Comparison of ENCODE assay signal across 9 cellular contexts in genomic region chr4:145545538-145546224, GRCh38.
DNase-seq lines count a peak whose midpoint lies in the region; ATAC-seq and TF ChIP-seq lines count a peak whose summit lies in the region.
"Had no signal": no experiment of that assay in that cellular context is flagged by ENCODE, and none has a peak within 500 bp of the region (broad histone marks: within the 10 kb centered on the region; RNA-seq: fewer than 3 reads in every experiment).

No MANE protein-coding gene starts in this region.

- H3K9me3 ChIP-seq in AG04450 (ENCODE audit: control insufficient read depth, insufficient read depth, low read length) (no peaks in the 10 kb centered on the region), lower lobe of right lung (no peaks in the 10 kb centered on the region)

- H3K27ac ChIP-seq in AG04450 (ENCODE audit: low read depth, low read length) (no peak overlapping the region), lower lobe of right lung (no peak overlapping the region), substantia nigra (ENCODE audit: low read depth, low read length, poor library complexity, severe bottlenecking) (no peak overlapping the region)

- intact Hi-C loops in MCF 10A (cut with micrococcal nuclease): no loop called here
- intact Hi-C loops in lower lobe of right lung (cut with DNase I): no loop called here

- POLR2A ChIA-PET in AG04450 (lab: Yijun Ruan, JAX) (interaction anchor here (0.7 to 1.9 kb wide), 4 partner anchors 10 to 783 kb away, joined by 3 to 10 read pairs (median 4); no protein-coding TSS in a partner anchor), MCF 10A (lab: Yijun Ruan, JAX) (interaction anchor here (0.6 to 3.3 kb wide), 22 partner anchors 12 to 506 kb away, joined by 3 to 49 read pairs (median 4); partner anchors contain the start of genes ABCE1, ANAPC10, MMAA and SMAD1)

- H3K9me3 Mint-ChIP-seq in MCF 10A (ENCODE audit: unreplicated experiment): no peaks in the 10 kb centered on the region

- H3K36me3 Mint-ChIP-seq in MCF 10A (ENCODE audit: insufficient read depth, unreplicated experiment): peaks cover 31% of the 10 kb centered on the region

- ATAC-seq in HG03432 (IDR thresholded peaks at IDR 0.05; ENCODE audit: unreplicated experiment): peak; percentile 63
- peak; percentile 55 to 83 for ATAC-seq in lower lobe of right lung
- no peak for ATAC-seq in HG02938 (IDR thresholded peaks at IDR 0.05; ENCODE audit: unreplicated experiment)
- no peak for ATAC-seq in GM21825 (IDR thresholded peaks at IDR 0.05; ENCODE audit: unreplicated experiment)

- DNase-seq in AG04450 (ENCODE audit: low read depth, low spot score): peak; percentile 95
- DNase-seq in MCF 10A (ENCODE audit: unreplicated experiment): peak; percentile 95
- no peak for DNase-seq in lower lobe of right lung
- no peak for DNase-seq in NCI-H1092 treated with DMSO at 0.1 percent for 48 hours (lab: John Stamatoyannopoulos, UW)
- no peak for DNase-seq in substantia nigra (lab: John Stamatoyannopoulos, UW)
- DNase-seq: activated CD4-positive, CD25-positive, alpha-beta regulatory T cell treated with anti-CD3 and anti-CD28 coated beads, Interleukin-2, amount 50 U/mL, for 72 hours had no signal

- no peaks in the 10 kb centered on the region for H3K27me3 Mint-ChIP-seq in MCF 10A (ENCODE audit: insufficient read depth, unreplicated experiment)

- peaks cover 10% of the 10 kb centered on the region for H3K36me3 ChIP-seq in lower lobe of right lung

- peak overlapping the region; percentile 70 for H3K4me3 Mint-ChIP-seq in MCF 10A (ENCODE audit: unreplicated experiment)

- peaks cover 11% of the 10 kb centered on the region for H3K4me1 ChIP-seq in lower lobe of right lung

- no TSS peak for BruUV-seq in MCF 10A (replicated peaks; lab: Mats Ljungman, UMichigan)

- TF ChIP-seq CTCF in AG04450 (IDR thresholded peaks at IDR 0.05; ENCODE audit: low read depth, low read length) (no peak), MCF 10A (IDR thresholded peaks at IDR 0.05; ENCODE audit: unreplicated experiment) (no peak), lower lobe of right lung (IDR thresholded peaks at IDR 0.05) (no peak)

- CTCF ChIA-PET in AG04450 (lab: Charles Lee): interaction anchor here (4.3 kb wide), 1 partner anchor 12 kb away, joined by 28 read pairs; no protein-coding TSS in a partner anchor
- CTCF ChIA-PET in MCF 10A (lab: Yijun Ruan, JAX): interaction anchor here (0.6 to 2.1 kb wide), 5 partner anchors 9 to 210 kb away, joined by 3 to 15 read pairs (median 5); partner anchors contain the start of gene SMAD1

- H3K27me3 ChIP-seq in AG04450 (ENCODE audit: control insufficient read depth, insufficient read depth, low read length): no peaks in the 10 kb centered on the region
- H3K27me3 ChIP-seq in lower lobe of right lung (ENCODE audit: low read depth): no peaks in the 10 kb centered on the region

- no peak overlapping the region for H3K4me3 ChIP-seq in AG04450 (ENCODE audit: low read depth, low read length)
- no peak overlapping the region for H3K4me3 ChIP-seq in lower lobe of right lung

- H3K4me1 Mint-ChIP-seq in MCF 10A (ENCODE audit: insufficient read depth, unreplicated experiment): peaks cover 31% of the 10 kb centered on the region

- peak overlapping the region; percentile 87 for H3K27ac Mint-ChIP-seq in MCF 10A (ENCODE audit: low read depth, unreplicated experiment)

Comparison
In these comparisons a context has a peak if more than half of its experiments do, and no peak if none do; other contexts are left out.
1. DNase-seq: peak in AG04450 (single experiment) and MCF 10A (single experiment); none in lower lobe of right lung (single experiment), NCI-H1092 treated with DMSO at 0.1 percent for 48 hours (single experiment) and substantia nigra (0 of 49).
2. ATAC-seq: peak in HG03432 (single experiment) and lower lobe of right lung (2 of 2); none in HG02938 (single experiment) and GM21825 (single experiment).